In genomic region chr11:91959411-91959810, GRCh38 we compare ENCODE assay signal across 36 cellular contexts.
"Had no signal": no experiment of that assay in that cellular context is flagged by ENCODE, and none has a peak within 500 bp of the region (broad histone marks: within the 10 kb centered on the region; RNA-seq: fewer than 3 reads in every experiment).

No MANE protein-coding gene starts in this region.

- DNase-seq: activated B cell treated with CpG ODN at 0.5 μM for 24 hours; activated CD4-positive, alpha-beta memory T cell treated with anti-CD3 and anti-CD28 coated beads for 36 hours; activated CD4-positive, alpha-beta T cell treated with anti-CD3 and anti-CD28 coated beads for 4 hours; activated CD4-positive, alpha-beta T cell treated with anti-CD3 and anti-CD28 coated beads, Interleukin-2, amount 10 ng/mL, durations not matched to agents 24 days and 14 days; activated CD4-positive, alpha-beta T cell treated with anti-CD3 and anti-CD28 coated beads, Interleukin-2, amount 50 U/mL, for 1 hour; activated CD4-positive, alpha-beta T cell treated with anti-CD3 and anti-CD28 coated beads, Interleukin-2, amount 50 U/mL, for 4 hours; activated CD4-positive, CD25-positive, alpha-beta regulatory T cell treated with anti-CD3 and anti-CD28 coated beads, Interleukin-2, amount 50 U/mL, for 72 hours; activated CD8-positive, alpha-beta memory T cell treated with anti-CD3 and anti-CD28 coated beads, Interleukin-2, amount 50 U/mL, for 4 hours; activated CD8-positive, alpha-beta T cell treated with anti-CD3 and anti-CD28 coated beads for 36 hours; activated effector memory CD4-positive, alpha-beta T cell treated with anti-CD3 and anti-CD28 coated beads, Interleukin-2, amount 50 U/mL, for 16 hours; activated gamma-delta T cell treated with Interleukin-2 at 50 U/mL for 16 hours; activated naive CD4-positive, alpha-beta T cell; activated naive CD4-positive, alpha-beta T cell treated with anti-CD3 and anti-CD28 coated beads for 36 hours; activated naive CD4-positive, alpha-beta T cell treated with anti-CD3 and anti-CD28 coated beads, Interleukin-2, amount 50 U/mL, for 16 hours; activated naive CD8-positive, alpha-beta T cell treated with anti-CD3 and anti-CD28 coated beads for 36 hours; activated T-cell treated with anti-CD3 and anti-CD28 coated beads for 4 hours; activated T-cell treated with anti-CD3 and anti-CD28 coated beads, Interleukin-2, amount 50 U/mL, for 1 hour; activated T-cell treated with anti-CD3 and anti-CD28 coated beads, Interleukin-2, amount 50 U/mL, for 4 hours; activated T-cell treated with anti-CD3 and anti-CD28 coated beads, Interleukin-2, amount 50 U/mL, for 72 hours; amygdala; anterior cingulate cortex; caudate nucleus; cerebellar nuclear complex; T-helper 1 cell; T-helper 2 cell; T-helper 9 cell had no signal

- H3K27me3 Mint-ChIP-seq: activated B cell treated with CpG ODN at 0.5 μM for 24 hours; activated CD4-positive, alpha-beta memory T cell treated with anti-CD3 and anti-CD28 coated beads for 36 hours; activated CD4-positive, alpha-beta T cell treated with anti-CD3 and anti-CD28 coated beads, Interleukin-2, amount 10 ng/mL, durations not matched to agents 24 days and 14 days; activated CD8-positive, alpha-beta T cell treated with anti-CD3 and anti-CD28 coated beads for 36 hours; activated naive CD8-positive, alpha-beta T cell treated with anti-CD3 and anti-CD28 coated beads for 36 hours; activated T-helper 17 cell treated with anti-CD3 and anti-CD28 coated beads, Interleukin-2, amount 50 U/mL, for 72 hours; brain; central memory CD8-positive, alpha-beta T cell had no signal

- H3K4me1 ChIP-seq: ascending aorta had no signal

- H3K27ac ChIP-seq: ascending aorta, cardiac muscle cell, VCaP had no signal

- H3K27ac Mint-ChIP-seq: activated B cell treated with CpG ODN at 0.5 μM for 24 hours; activated CD4-positive, alpha-beta memory T cell treated with anti-CD3 and anti-CD28 coated beads for 36 hours; activated CD4-positive, alpha-beta T cell treated with anti-CD3 and anti-CD28 coated beads, Interleukin-2, amount 10 ng/mL, durations not matched to agents 24 days and 14 days; activated CD8-positive, alpha-beta T cell treated with anti-CD3 and anti-CD28 coated beads for 36 hours; activated naive CD4-positive, alpha-beta T cell treated with anti-CD3 and anti-CD28 coated beads for 36 hours; activated naive CD4-positive, alpha-beta T cell treated with anti-CD3 and anti-CD28 coated beads, Interleukin-2, amount 50 U/mL, for 72 hours; activated naive CD8-positive, alpha-beta T cell treated with anti-CD3 and anti-CD28 coated beads for 36 hours; activated T-cell treated with anti-CD3 and anti-CD28 coated beads, Interleukin-2, amount 50 U/mL, for 72 hours; activated T-helper 1 cell treated with anti-CD3 and anti-CD28 coated beads, Interleukin-12 subunit alpha, Interleukin-12 subunit beta, Interleukin-2, Interleukin-4 antibody, amounts not matched to agents 30 ng/mL and 10 ng/mL and 1 ng/mL, durations not matched to agents 14 hours and 24 hours and 36 hours; activated T-helper 17 cell treated with anti-CD3 and anti-CD28 coated beads, Interleukin-2, amount 50 U/mL, for 72 hours; brain; T-helper 1 cell treated with Interleukin-12 subunit alpha and Interleukin-12 subunit beta and Interleukin-4 antibody, amounts not matched to agents 30 μg/mL and 1 μg/mL, for 36 hours; T-helper 2 cell treated with Interferon-gamma antibody and Interleukin-4, amounts not matched to agents 5 μg/mL and 100 μg/mL, for 36 hours had no signal

- H3K36me3 Mint-ChIP-seq: activated CD4-positive, alpha-beta memory T cell treated with anti-CD3 and anti-CD28 coated beads for 36 hours; activated naive CD8-positive, alpha-beta T cell treated with anti-CD3 and anti-CD28 coated beads for 36 hours had no signal

- H3K36me3 ChIP-seq: ascending aorta, cardiac muscle cell had no signal

- H3K27me3 ChIP-seq: ascending aorta, cardiac muscle cell had no signal

- H3K4me1 Mint-ChIP-seq: activated B cell treated with CpG ODN at 0.5 μM for 24 hours; activated CD4-positive, alpha-beta T cell treated with anti-CD3 and anti-CD28 coated beads, Interleukin-2, amount 10 ng/mL, durations not matched to agents 24 days and 14 days; activated naive CD8-positive, alpha-beta T cell treated with anti-CD3 and anti-CD28 coated beads for 36 hours; activated T-helper 17 cell treated with anti-CD3 and anti-CD28 coated beads, Interleukin-2, amount 50 U/mL, for 72 hours; brain; central memory CD8-positive, alpha-beta T cell had no signal

- ATAC-seq: activated CD8-positive, alpha-beta T cell treated with anti-CD3 and anti-CD28 coated beads for 36 hours; activated naive CD4-positive, alpha-beta T cell treated with anti-CD3 and anti-CD28 coated beads, Interleukin-2, amount 50 U/mL, for 72 hours; activated T-cell treated with anti-CD3 and anti-CD28 coated beads, Interleukin-2, amount 50 U/mL, for 4 hours; activated T-cell treated with anti-CD3 and anti-CD28 coated beads, Interleukin-2, amount 50 U/mL, for 72 hours; activated T-helper 17 cell treated with anti-CD3 and anti-CD28 coated beads, Interleukin-2, amount 50 U/mL, for 72 hours had no signal

- H3K4me3 Mint-ChIP-seq: activated B cell treated with CpG ODN at 0.5 μM for 24 hours; activated CD4-positive, alpha-beta memory T cell treated with anti-CD3 and anti-CD28 coated beads for 36 hours; activated CD4-positive, alpha-beta T cell treated with anti-CD3 and anti-CD28 coated beads, Interleukin-2, amount 10 ng/mL, durations not matched to agents 24 days and 14 days; activated CD8-positive, alpha-beta T cell treated with anti-CD3 and anti-CD28 coated beads for 36 hours; activated naive CD4-positive, alpha-beta T cell treated with anti-CD3 and anti-CD28 coated beads for 36 hours; activated naive CD8-positive, alpha-beta T cell treated with anti-CD3 and anti-CD28 coated beads for 36 hours; activated T-cell treated with anti-CD3 and anti-CD28 coated beads, Interleukin-2, amount 50 U/mL, for 4 hours; activated T-cell treated with anti-CD3 and anti-CD28 coated beads, Interleukin-2, amount 50 U/mL, for 72 hours; activated T-helper 1 cell treated with anti-CD3 and anti-CD28 coated beads, Interleukin-12 subunit alpha, Interleukin-12 subunit beta, Interleukin-2, Interleukin-4 antibody, amounts not matched to agents 30 ng/mL and 10 ng/mL and 1 ng/mL, durations not matched to agents 14 hours and 24 hours and 36 hours; activated T-helper 17 cell treated with anti-CD3 and anti-CD28 coated beads, Interleukin-2, amount 50 U/mL, for 72 hours; brain; central memory CD8-positive, alpha-beta T cell; T-helper 1 cell treated with Interleukin-12 subunit alpha and Interleukin-12 subunit beta and Interleukin-4 antibody, amounts not matched to agents 30 μg/mL and 1 μg/mL, for 36 hours; T-helper 2 cell treated with Interferon-gamma antibody and Interleukin-4, amounts not matched to agents 5 μg/mL and 100 μg/mL, for 36 hours had no signal

- H3K4me3 ChIP-seq: ascending aorta, cardiac muscle cell had no signal
